25 cellular contexts compared by ENCODE assay signal in genomic region chr4:2408976-2409375, GRCh38. TPM values are rescaled to one million over a fixed set of nuclear protein-coding genes. Genes with fewer than 3 reads are reported as not detected.
DNase-seq lines count a peak whose midpoint lies in the region; ATAC-seq, FAIRE-seq and TF ChIP-seq lines count a peak whose summit lies in the region.
"Had no signal": no experiment of that assay in that cellular context is flagged by ENCODE, and none has a peak within 500 bp of the region (broad histone marks: within the 10 kb centered on the region; RNA-seq: fewer than 3 reads in every experiment).

No MANE protein-coding gene starts in this region.

- H3K4me3 ChIP-seq in H1 (ENCODE audit: extremely low read depth in 1 of 4, insufficient read depth in 2 of 4, low read depth in 3 of 4, low read length in 4 of 4) (no peak overlapping the region), spleen (no peak overlapping the region), ovary (no peak overlapping the region)
- H3K4me3 ChIP-seq: MG63, PC-9 had no signal

- no peak for TF ChIP-seq EP300 in H1 (IDR thresholded peaks at IDR 0.05; ENCODE audit: borderline replicate concordance in 1 of 2, low read depth in 2 of 2, low read length in 2 of 2)
- TF ChIP-seq EP300 in ovary (IDR thresholded peaks at IDR 0.05), result no peak

- CTCF ChIA-PET in H1 (lab: Charles Lee; ENCODE audit: partially characterized antibody), result interaction anchor here (0.6 to 1.5 kb wide), 4 partner anchors 11 to 32 kb away, joined by 3 to 5 read pairs (median 3); no protein-coding TSS in a partner anchor

- intact Hi-C loops in activated T-helper 2 cell treated with anti-CD3 and anti-CD28 coated beads, Interferon-gamma antibody, Interleukin-2, Interleukin-4, amounts not matched to agents 10 μg/mL and 5 μg/mL and 100 μg/mL, durations not matched to agents 14 hours and 24 hours and 36 hours (cut with micrococcal nuclease), result no loop called here
- intact Hi-C loops in spleen (cut with DNase I; ENCODE audit: low total_unique reads) (no loop called here), ovary (cut with DNase I) (no loop called here)

- no peak for TF ChIP-seq RAD21 in H1 (IDR thresholded peaks at IDR 0.05 in 1 of 2, conservative IDR thresholded peaks at IDR 0.05 in 1 of 2; ENCODE audit: low read depth in 2 of 2, low read length in 2 of 2)

- no peak overlapping the region for H3K14ac ChIP-seq in H1 (ENCODE audit: insufficient read length)

- no peak overlapping the region for H3K4me3 Mint-ChIP-seq in activated naive CD8-positive, alpha-beta T cell treated with anti-CD3 and anti-CD28 coated beads for 36 hours
- H3K4me3 Mint-ChIP-seq in activated naive CD8-positive, alpha-beta T cell treated with anti-CD3 and anti-CD28 coated beads, Interleukin-2, amount 50 U/mL, for 24 hours, result no peak overlapping the region
- H3K4me3 Mint-ChIP-seq in activated T-helper 2 cell treated with anti-CD3 and anti-CD28 coated beads, Interferon-gamma antibody, Interleukin-2, Interleukin-4, amounts not matched to agents 10 μg/mL and 5 μg/mL and 100 μg/mL, durations not matched to agents 14 hours and 24 hours and 36 hours (ENCODE audit: low read depth), result no peak overlapping the region

- 89% methylated on average over 5 of the region's 10 CpGs; no CpG with 5 or more reads in 1 of the 2 experiments for WGBS in H1 (ENCODE audit: extremely low coverage in 1 of 2, insufficient coverage in 1 of 2, insufficient read length in 1 of 2, insufficient replicate concordance in 2 of 2, low coverage in 1 of 2, low lambda C conversion rate in 2 of 2, missing lambda C conversion rate in 1 of 2), 2 experiments
- WGBS in spleen, 5 donors, result 83 to 92% (median 91%) methylated on average over 10 of the region's 10 CpGs
- WGBS in ovary, 3 donors, result 78 to 88% (median 82%) methylated on average over 10 of the region's 10 CpGs

- no peak overlapping the region for H2BK15ac ChIP-seq in H1 (ENCODE audit: low read length)

- no peak for ATAC-seq in activated naive CD8-positive, alpha-beta T cell treated with anti-CD3 and anti-CD28 coated beads, Interleukin-2, amount 50 U/mL, for 24 hours
- ATAC-seq in omental fat pad (ENCODE audit: low FRiP score), result no peak

- H3K9me3 ChIP-seq in H1 (ENCODE audit: insufficient read depth in 2 of 2, low read depth in 1 of 2, low read length in 1 of 2) (no peaks in the 10 kb centered on the region), spleen (no peaks in the 10 kb centered on the region), ovary (no peaks in the 10 kb centered on the region)
- H3K9me3 ChIP-seq: MG63 had no signal

- DNase-seq in activated naive CD8-positive, alpha-beta T cell treated with anti-CD3 and anti-CD28 coated beads for 36 hours, result no peak
- DNase-seq in activated naive CD8-positive, alpha-beta T cell treated with anti-CD3 and anti-CD28 coated beads, Interleukin-2, amount 50 U/mL, for 24 hours, result no peak
- DNase-seq in activated T-helper 2 cell treated with anti-CD3 and anti-CD28 coated beads, Interferon-gamma antibody, Interleukin-2, Interleukin-4, amounts not matched to agents 10 μg/mL and 5 μg/mL and 100 μg/mL, durations not matched to agents 14 hours and 24 hours and 36 hours (ENCODE audit: low spot score), result no peak
- DNase-seq in H1 (ENCODE audit: low read depth in 1 of 2, low spot score in 2 of 2), result no peak
- DNase-seq in spleen, result peak; percentile 4
- DNase-seq in ovary, result no peak
- DNase-seq in activated effector memory CD4-positive, alpha-beta T cell treated with Interleukin-2 at 50 U/mL for 16 hours, result no peak
- no peak for DNase-seq in omental fat pad (ENCODE audit: low spot score)
- DNase-seq: DMS153, DND-41, KG1, NCI-H1105 treated with DMSO at 0.1 percent for 48 hours, NCI-H146, NCI-H1930, NCI-H446, NCI-H524 treated with DMSO at 0.1 percent for 48 hours, NCI-H774, SHP77 had no signal

- H3K4ac ChIP-seq in H1 (replicated peaks; ENCODE audit: insufficient read length, low read depth, low read length), result no peak overlapping the region

- H3K9ac ChIP-seq in H1 (replicated peaks in 1 of 4; ENCODE audit: extremely low read depth in 1 of 4, low read depth in 3 of 4, low read length in 3 of 4), result no peak overlapping the region

- H3K23me2 ChIP-seq in H1 (ENCODE audit: low read depth, low read length), result peaks cover 6% of the 10 kb centered on the region

- H2BK5ac ChIP-seq in H1 (ENCODE audit: low read depth, low read length), result no peak overlapping the region

- no peaks in the 10 kb centered on the region for H3K36me3 ChIP-seq in H1 (ENCODE audit: control insufficient read depth in 2 of 4, insufficient read depth in 4 of 4, low read length in 3 of 4)
- no peaks in the 10 kb centered on the region for H3K36me3 ChIP-seq in spleen
- no peaks in the 10 kb centered on the region for H3K36me3 ChIP-seq in ovary
- H3K36me3 ChIP-seq: MG63 had no signal

- peaks cover 8 to 28% (median 20%) of the 10 kb centered on the region in 4 experiments for H3K4me1 ChIP-seq in H1 (replicated peaks in 1 of 4; ENCODE audit: control insufficient read depth in 3 of 4, insufficient read depth in 4 of 4, low read length in 3 of 4)
- H3K4me1 ChIP-seq in spleen, result peaks cover 19 to 33% (median 29%) of the 10 kb centered on the region in 6 donors
- H3K4me1 ChIP-seq in ovary (ENCODE audit: insufficient read depth), result no peaks in the 10 kb centered on the region

- no peak overlapping the region for H4K8ac ChIP-seq in H1 (ENCODE audit: extremely low read depth, insufficient read depth, low read length)

- H3K27me3 ChIP-seq in H1 (replicated peaks in 1 of 4; ENCODE audit: control insufficient read depth in 3 of 4, extremely low read depth in 1 of 4, insufficient read depth in 3 of 4, low read length in 3 of 4), result peaks cover 0 to 6% (median 0%) of the 10 kb centered on the region in 4 experiments; a peak in 4 of 7 replicates
- peaks cover 0 to 7% (median 0%) of the 10 kb centered on the region in 7 donors for H3K27me3 ChIP-seq in spleen (replicated peaks in 1 of 7)
- H3K27me3 ChIP-seq in ovary, result peaks cover 4% of the 10 kb centered on the region
- H3K27me3 ChIP-seq: MG63 had no signal

- no peak overlapping the region; the same call in 1 of the 2 replicates for H3K18ac ChIP-seq in H1 (ENCODE audit: extremely low read depth, low read length)

- H3K27me3 Mint-ChIP-seq in activated naive CD8-positive, alpha-beta T cell treated with anti-CD3 and anti-CD28 coated beads for 36 hours, result no peaks in the 10 kb centered on the region
- peaks cover 4% of the 10 kb centered on the region for H3K27me3 Mint-ChIP-seq in activated naive CD8-positive, alpha-beta T cell treated with anti-CD3 and anti-CD28 coated beads, Interleukin-2, amount 50 U/mL, for 24 hours
- H3K27me3 Mint-ChIP-seq in activated T-helper 2 cell treated with anti-CD3 and anti-CD28 coated beads, Interferon-gamma antibody, Interleukin-2, Interleukin-4, amounts not matched to agents 10 μg/mL and 5 μg/mL and 100 μg/mL, durations not matched to agents 14 hours and 24 hours and 36 hours (ENCODE audit: low read depth), result no peaks in the 10 kb centered on the region

- no peaks in the 10 kb centered on the region for H3K36me3 Mint-ChIP-seq in activated naive CD8-positive, alpha-beta T cell treated with anti-CD3 and anti-CD28 coated beads for 36 hours
- H3K36me3 Mint-ChIP-seq in activated naive CD8-positive, alpha-beta T cell treated with anti-CD3 and anti-CD28 coated beads, Interleukin-2, amount 50 U/mL, for 24 hours (ENCODE audit: low read depth), result no peaks in the 10 kb centered on the region
- H3K36me3 Mint-ChIP-seq in activated T-helper 2 cell treated with anti-CD3 and anti-CD28 coated beads, Interferon-gamma antibody, Interleukin-2, Interleukin-4, amounts not matched to agents 10 μg/mL and 5 μg/mL and 100 μg/mL, durations not matched to agents 14 hours and 24 hours and 36 hours (ENCODE audit: low read depth), result no peaks in the 10 kb centered on the region

- no peak overlapping the region for H3K56ac ChIP-seq in H1 (replicated peaks; ENCODE audit: insufficient read length, low read depth, low read length)

- TF ChIP-seq CTCF in H1 (IDR thresholded peaks at IDR 0.05; ENCODE audit: control extremely low read depth in 1 of 3, insufficient read depth in 1 of 3, low read depth in 1 of 3, low read length in 3 of 3) (no peak), spleen (IDR thresholded peaks at IDR 0.05 in 8 of 11, conservative IDR thresholded peaks at IDR 0.05 in 3 of 11) (no peak), ovary (IDR thresholded peaks at IDR 0.05) (no peak), omental fat pad (IDR thresholded peaks at IDR 0.05) (no peak)

- H2AFZ ChIP-seq in H1 (ENCODE audit: low read length), result no peak overlapping the region
- H2AFZ ChIP-seq: PC-9 had no signal

- no peak overlapping the region for H2BK20ac ChIP-seq in H1 (ENCODE audit: low read length)

- no peak overlapping the region for H3K23ac ChIP-seq in H1 (ENCODE audit: insufficient read length)

- 0 out of 2 replicates have a peak overlapping the region, but pooled peaks have one; percentile 11 for H2AK5ac ChIP-seq in H1 (ENCODE audit: low read depth, low read length)

- H3K79me1 ChIP-seq in H1 (ENCODE audit: low read depth, low read length), result peaks cover 6% of the 10 kb centered on the region; the same call in 1 of the 2 replicates

- H4K20me1 ChIP-seq in H1 (replicated peaks in 1 of 2; ENCODE audit: control insufficient read depth in 1 of 2, insufficient read depth in 2 of 2, low read length in 2 of 2), result no peaks in the 10 kb centered on the region

- no peak overlapping the region for H3K4me2 ChIP-seq in H1 (ENCODE audit: insufficient read depth in 1 of 2, low read depth in 2 of 2, low read length in 2 of 2)
- H3K4me2 ChIP-seq: PC-9 had no signal

- H3K27ac Mint-ChIP-seq in activated naive CD8-positive, alpha-beta T cell treated with anti-CD3 and anti-CD28 coated beads for 36 hours, result peak overlapping the region; percentile 26
- H3K27ac Mint-ChIP-seq in activated naive CD8-positive, alpha-beta T cell treated with anti-CD3 and anti-CD28 coated beads, Interleukin-2, amount 50 U/mL, for 24 hours, result no peak overlapping the region
- H3K27ac Mint-ChIP-seq in activated T-helper 2 cell treated with anti-CD3 and anti-CD28 coated beads, Interferon-gamma antibody, Interleukin-2, Interleukin-4, amounts not matched to agents 10 μg/mL and 5 μg/mL and 100 μg/mL, durations not matched to agents 14 hours and 24 hours and 36 hours, result peak overlapping the region; percentile 9

- POLR2A ChIA-PET in H1 (lab: Charles Lee; ENCODE audit: partially characterized antibody), result interaction anchor here (1.0 to 1.4 kb wide), 2 partner anchors 9 to 10 kb away, joined by 4 to 5 read pairs; partner anchors contain the start of genes CFAP99 and ZFYVE28

- TF ChIP-seq POLR2A in H1 (IDR thresholded peaks at IDR 0.05; ENCODE audit: control extremely low read depth in 1 of 2, low read depth in 2 of 2, low read length in 2 of 2) (no peak), spleen (IDR thresholded peaks at IDR 0.05) (no peak), ovary (IDR thresholded peaks at IDR 0.05) (no peak)

- H4K5ac ChIP-seq in H1 (ENCODE audit: insufficient read length, low read depth, low read length), result no peak overlapping the region

- no peak overlapping the region for H2BK120ac ChIP-seq in H1 (replicated peaks; ENCODE audit: low read depth, low read length)

- H2BK12ac ChIP-seq in H1 (ENCODE audit: low read depth, low read length), result peak overlapping the region; percentile 60; the same call in 1 of the 2 replicates

- H3K9me3 Mint-ChIP-seq in activated naive CD8-positive, alpha-beta T cell treated with anti-CD3 and anti-CD28 coated beads for 36 hours, result no peaks in the 10 kb centered on the region
- no peaks in the 10 kb centered on the region for H3K9me3 Mint-ChIP-seq in activated naive CD8-positive, alpha-beta T cell treated with anti-CD3 and anti-CD28 coated beads, Interleukin-2, amount 50 U/mL, for 24 hours
- H3K9me3 Mint-ChIP-seq in activated T-helper 2 cell treated with anti-CD3 and anti-CD28 coated beads, Interferon-gamma antibody, Interleukin-2, Interleukin-4, amounts not matched to agents 10 μg/mL and 5 μg/mL and 100 μg/mL, durations not matched to agents 14 hours and 24 hours and 36 hours, result no peaks in the 10 kb centered on the region

- no peak overlapping the region for H3K27ac ChIP-seq in H1 (ENCODE audit: low read depth, low read length)
- H3K27ac ChIP-seq in spleen, result no peak overlapping the region
- no peak overlapping the region for H3K27ac ChIP-seq in ovary
- H3K27ac ChIP-seq: PC-9 had no signal

- H3K79me2 ChIP-seq in H1 (ENCODE audit: control insufficient read depth in 1 of 2, insufficient read depth in 2 of 2, low read length in 2 of 2), result no peaks in the 10 kb centered on the region

- H3K4me1 Mint-ChIP-seq in activated naive CD8-positive, alpha-beta T cell treated with anti-CD3 and anti-CD28 coated beads for 36 hours, result peaks cover 34% of the 10 kb centered on the region
- peaks cover 43% of the 10 kb centered on the region for H3K4me1 Mint-ChIP-seq in activated naive CD8-positive, alpha-beta T cell treated with anti-CD3 and anti-CD28 coated beads, Interleukin-2, amount 50 U/mL, for 24 hours
- H3K4me1 Mint-ChIP-seq in activated T-helper 2 cell treated with anti-CD3 and anti-CD28 coated beads, Interferon-gamma antibody, Interleukin-2, Interleukin-4, amounts not matched to agents 10 μg/mL and 5 μg/mL and 100 μg/mL, durations not matched to agents 14 hours and 24 hours and 36 hours (ENCODE audit: low read depth), result peaks cover 48% of the 10 kb centered on the region

- no peak for FAIRE-seq in H1 (lab: Jason Lieb, UNC)
- FAIRE-seq: GM19239 had no signal

- H4K91ac ChIP-seq in H1 (replicated peaks; ENCODE audit: insufficient read length, low read length), result no peak overlapping the region

RNA-seq across cellular contexts. Expression of gene ZFYVE28, which starts 9.5 kb away (rescaled TPM):
- 1 to 10 TPM; 3.8 to 4.6 TPM for total RNA-seq in activated naive CD8-positive, alpha-beta T cell treated with anti-CD3 and anti-CD28 coated beads for 36 hours
- 10.0 and 11.9 TPM in 2 replicates for total RNA-seq in activated T-helper 2 cell treated with anti-CD3 and anti-CD28 coated beads, Interferon-gamma antibody, Interleukin-2, Interleukin-4, amounts not matched to agents 10 μg/mL and 5 μg/mL and 100 μg/mL, durations not matched to agents 14 hours and 24 hours and 36 hours
- total RNA-seq in H1 (2021; fragmentation: NEBNext Ultra II Directional; extraction: Animal tissue kit (Norgen Biotek cat#: 25700)), result 3.9 and 4.9 TPM in 2 replicates
- polyA plus RNA-seq in H1 (2011; rRNA removed) (1.7 and 3.1 TPM in 2 replicates), spleen (1 to 10 TPM; 2.7 to 8.5 (median 7.8) TPM), ovary (1 to 10 TPM; 1.3 to 6.8 TPM)
- polyA plus RNA-seq in H1 (2011; cell fraction: cytosol; rRNA removed), result 2.3 TPM
- 9.8 TPM for polyA plus RNA-seq in H1 (2011; cell fraction: nucleus; rRNA removed)
- polyA plus RNA-seq in H1 (2012, experiment 1 of 2), result 1.5 to 2.1 TPM (median 1.9 TPM) in 4 replicates
- 2.0 TPM for polyA plus RNA-seq in H1 (2012, experiment 2 of 2)
- 3.7 TPM for polyA plus RNA-seq in H1 (2013, experiment 1 of 2)
- polyA plus RNA-seq in H1 (2013, experiment 2 of 2), result 3.2 TPM
- 1.7 and 2.4 TPM in 2 replicates for polyA minus RNA-seq in H1 (2011; rRNA and poly(A)+ RNA removed)
- polyA minus RNA-seq in H1 (2011; cell fraction: cytosol; rRNA and poly(A)+ RNA removed), result 2.5 TPM
- 5.8 TPM for polyA minus RNA-seq in H1 (2011; cell fraction: nucleus; rRNA and poly(A)+ RNA removed)
- total RNA-seq in spleen (10 to 100 TPM; 11.2 to 31.3 (median 15.7) TPM), ovary (10 to 100 TPM in 3 of 7 donors, 1 to 10 TPM in 4; 5.7 to 12.1 (median 10.0) TPM), omental fat pad (10 to 100 TPM in 2 of 4 donors, 1 to 10 TPM in 2; 7.1 to 24.5 (median 16.7) TPM)

RNA-seq across cellular contexts. Expression of gene CFAP99, which starts 9.8 kb away (rescaled TPM):
- not detected for total RNA-seq in activated naive CD8-positive, alpha-beta T cell treated with anti-CD3 and anti-CD28 coated beads for 36 hours
- not detected in 2 replicates for total RNA-seq in activated T-helper 2 cell treated with anti-CD3 and anti-CD28 coated beads, Interferon-gamma antibody, Interleukin-2, Interleukin-4, amounts not matched to agents 10 μg/mL and 5 μg/mL and 100 μg/mL, durations not matched to agents 14 hours and 24 hours and 36 hours
- total RNA-seq in H1 (2021; fragmentation: NEBNext Ultra II Directional; extraction: Animal tissue kit (Norgen Biotek cat#: 25700)), result not detected in 2 replicates
- polyA plus RNA-seq in H1 (2011; rRNA removed), result 0.09 TPM in 1 of 2 replicates, not detected in the other
- 0.36 TPM for polyA plus RNA-seq in H1 (2011; cell fraction: cytosol; rRNA removed)
- 0.90 TPM for polyA plus RNA-seq in H1 (2011; cell fraction: nucleus; rRNA removed)
- polyA plus RNA-seq in H1 (2012, experiment 1 of 2), result 0.25 TPM in 1 of 4 replicates, not detected in the others
- not detected for polyA plus RNA-seq in H1 (2012, experiment 2 of 2)
- polyA plus RNA-seq in H1 (2013, experiment 1 of 2), result 0.12 TPM
- 0.13 TPM for polyA plus RNA-seq in H1 (2013, experiment 2 of 2)
- not detected in 2 replicates for polyA minus RNA-seq in H1 (2011; rRNA and poly(A)+ RNA removed)
- polyA minus RNA-seq in H1 (2011; cell fraction: cytosol; rRNA and poly(A)+ RNA removed), result not detected
- polyA minus RNA-seq in H1 (2011; cell fraction: nucleus; rRNA and poly(A)+ RNA removed), result not detected
- total RNA-seq in spleen, result under 1 TPM in 1 of 7 donors, not detected in 6; 0.22 TPM
- polyA plus RNA-seq in spleen, result under 1 TPM in 1 of 3 donors, not detected in 2; 0.13 TPM
- total RNA-seq in ovary, result 10 to 100 TPM in 1 of 7 donors, 1 to 10 TPM in 3, not detected in 3; 1.1 to 12.9 (median 1.4) TPM
- polyA plus RNA-seq in ovary, result under 1 TPM in 1 of 2 donors, not detected in 1; 0.10 TPM
- under 1 TPM in 2 of 4 donors, not detected in 2; 0.32 to 0.60 TPM for total RNA-seq in omental fat pad
- total RNA-seq: A172, H7, SK-MEL-5 had no signal
- polyA plus RNA-seq: BJ had no signal

RNA-seq across cellular contexts. Expression of gene RNF4, which starts 59.9 kb away (rescaled TPM):
- total RNA-seq in activated naive CD8-positive, alpha-beta T cell treated with anti-CD3 and anti-CD28 coated beads for 36 hours, result 10 to 100 TPM; 93.3 to 94.5 TPM
- 99.0 and 99.1 TPM in 2 replicates for total RNA-seq in activated T-helper 2 cell treated with anti-CD3 and anti-CD28 coated beads, Interferon-gamma antibody, Interleukin-2, Interleukin-4, amounts not matched to agents 10 μg/mL and 5 μg/mL and 100 μg/mL, durations not matched to agents 14 hours and 24 hours and 36 hours
- 75.0 and 78.9 TPM in 2 replicates for total RNA-seq in H1 (2021; fragmentation: NEBNext Ultra II Directional; extraction: Animal tissue kit (Norgen Biotek cat#: 25700))
- polyA plus RNA-seq in H1 (2011; rRNA removed) (68.2 and 70.5 TPM in 2 replicates), spleen (10 to 100 TPM; 22.0 to 35.4 (median 24.0) TPM), ovary (10 to 100 TPM; 27.0 to 47.9 TPM)
- 87.3 TPM for polyA plus RNA-seq in H1 (2011; cell fraction: cytosol; rRNA removed)
- 69.7 TPM for polyA plus RNA-seq in H1 (2011; cell fraction: nucleus; rRNA removed)
- polyA plus RNA-seq in H1 (2012, experiment 1 of 2), result 60.0 to 63.7 TPM (median 62.1 TPM) in 4 replicates
- polyA plus RNA-seq in H1 (2012, experiment 2 of 2), result 36.0 TPM
- 49.9 TPM for polyA plus RNA-seq in H1 (2013, experiment 1 of 2)
- 51.6 TPM for polyA plus RNA-seq in H1 (2013, experiment 2 of 2)
- polyA minus RNA-seq in H1 (2011; rRNA and poly(A)+ RNA removed), result 98.4 and 122 TPM in 2 replicates
- 68.6 TPM for polyA minus RNA-seq in H1 (2011; cell fraction: cytosol; rRNA and poly(A)+ RNA removed)
- polyA minus RNA-seq in H1 (2011; cell fraction: nucleus; rRNA and poly(A)+ RNA removed), result 76.8 TPM
- total RNA-seq in spleen (10 to 100 TPM; 57.4 to 82.5 (median 66.4) TPM), ovary (10 to 100 TPM; 27.9 to 72.1 (median 47.1) TPM), omental fat pad (10 to 100 TPM; 38.5 to 90.1 (median 44.5) TPM)
